ENCODE assay signal across 24 cellular contexts in genomic region chr9:1535051-1535450, GRCh38.
DNase-seq lines count a peak whose midpoint lies in the region; ATAC-seq and TF ChIP-seq lines count a peak whose summit lies in the region.
"Had no signal": no experiment of that assay in that cellular context is flagged by ENCODE, and none has a peak within 500 bp of the region (broad histone marks: within the 10 kb centered on the region; RNA-seq: fewer than 3 reads in every experiment).

No MANE protein-coding gene starts in this region.

- peak; percentile 52 for ATAC-seq in GM18909 (IDR thresholded peaks at IDR 0.05; ENCODE audit: poor library complexity, unreplicated experiment)
- peak; percentile 57 for ATAC-seq in GM21576 (IDR thresholded peaks at IDR 0.05; ENCODE audit: unreplicated experiment)
- peak; percentile 44 for ATAC-seq in HG03025 (IDR thresholded peaks at IDR 0.05; ENCODE audit: low FRiP score, unreplicated experiment)
- ATAC-seq: activated naive CD8-positive, alpha-beta T cell treated with anti-CD3 and anti-CD28 coated beads, Interleukin-2, amount 50 U/mL, for 24 hours; body of pancreas; effector memory CD8-positive, alpha-beta T cell had no signal

- peak overlapping the region; percentile 71 for H3K27ac Mint-ChIP-seq in activated T-helper 2 cell treated with anti-CD3 and anti-CD28 coated beads, Interferon-gamma antibody, Interleukin-2, Interleukin-4, amounts not matched to agents 10 μg/mL and 5 μg/mL and 100 μg/mL, durations not matched to agents 14 hours and 24 hours and 36 hours
- H3K27ac Mint-ChIP-seq in nephron progenitor cell, result no peak overlapping the region
- H3K27ac Mint-ChIP-seq: activated naive CD8-positive, alpha-beta T cell treated with anti-CD3 and anti-CD28 coated beads, Interleukin-2, amount 50 U/mL, for 24 hours; effector memory CD8-positive, alpha-beta T cell; type B pancreatic cell had no signal

- TF ChIP-seq CTCF in nephron progenitor cell (IDR thresholded peaks at IDR 0.05), result no peak

- H3K27me3 Mint-ChIP-seq in activated T-helper 2 cell treated with anti-CD3 and anti-CD28 coated beads, Interferon-gamma antibody, Interleukin-2, Interleukin-4, amounts not matched to agents 10 μg/mL and 5 μg/mL and 100 μg/mL, durations not matched to agents 14 hours and 24 hours and 36 hours (ENCODE audit: low read depth), result no peaks in the 10 kb centered on the region
- H3K27me3 Mint-ChIP-seq in nephron progenitor cell (ENCODE audit: low read depth, poor library complexity), result peaks cover 2% of the 10 kb centered on the region
- H3K27me3 Mint-ChIP-seq: activated naive CD8-positive, alpha-beta T cell treated with anti-CD3 and anti-CD28 coated beads, Interleukin-2, amount 50 U/mL, for 24 hours; effector memory CD8-positive, alpha-beta T cell; type B pancreatic cell had no signal

- intact Hi-C loops in activated T-helper 2 cell treated with anti-CD3 and anti-CD28 coated beads, Interferon-gamma antibody, Interleukin-2, Interleukin-4, amounts not matched to agents 10 μg/mL and 5 μg/mL and 100 μg/mL, durations not matched to agents 14 hours and 24 hours and 36 hours (cut with micrococcal nuclease), result loop anchor here (10.0 kb wide), 1 partner anchor 70 kb away; no protein-coding TSS in a partner anchor

- no peak for DNase-seq in activated T-helper 2 cell treated with anti-CD3 and anti-CD28 coated beads, Interferon-gamma antibody, Interleukin-2, Interleukin-4, amounts not matched to agents 10 μg/mL and 5 μg/mL and 100 μg/mL, durations not matched to agents 14 hours and 24 hours and 36 hours (ENCODE audit: low spot score)
- DNase-seq in NOMO-1 treated with dmso at 0.1 percent for 144 hours (lab: John Stamatoyannopoulos, UW; ENCODE audit: unreplicated experiment), result no peak
- DNase-seq in RPMI8226, result no peak
- no peak for DNase-seq in occipital lobe (lab: John Stamatoyannopoulos, UW)
- no peak for DNase-seq in nephron progenitor cell
- DNase-seq: activated CD8-positive, alpha-beta memory T cell treated with anti-CD3 and anti-CD28 coated beads, Interleukin-2, amount 50 U/mL, for 4 hours; activated effector memory CD4-positive, alpha-beta T cell treated with anti-CD3 and anti-CD28 coated beads, Interleukin-2, amount 50 U/mL, for 16 hours; activated naive CD8-positive, alpha-beta T cell treated with anti-CD3 and anti-CD28 coated beads, Interleukin-2, amount 50 U/mL, for 24 hours; body of pancreas; COR-L47; DND-41; effector memory CD8-positive, alpha-beta T cell; GOT3; NCI-H1048; NCI-H2081; NCI-H446; Peyer's patch; small intestine; stimulated activated CD4-positive, alpha-beta T cell treated with anti-CD3 and anti-CD28 coated beads, Interleukin-4, amount 100 ng/mL, for 24 hours; stomach had no signal

- no peaks in the 10 kb centered on the region for H3K36me3 Mint-ChIP-seq in activated T-helper 2 cell treated with anti-CD3 and anti-CD28 coated beads, Interferon-gamma antibody, Interleukin-2, Interleukin-4, amounts not matched to agents 10 μg/mL and 5 μg/mL and 100 μg/mL, durations not matched to agents 14 hours and 24 hours and 36 hours (ENCODE audit: low read depth)
- no peaks in the 10 kb centered on the region for H3K36me3 Mint-ChIP-seq in nephron progenitor cell (ENCODE audit: low read depth)
- H3K36me3 Mint-ChIP-seq: type B pancreatic cell had no signal

- no peaks in the 10 kb centered on the region for H3K9me3 Mint-ChIP-seq in activated T-helper 2 cell treated with anti-CD3 and anti-CD28 coated beads, Interferon-gamma antibody, Interleukin-2, Interleukin-4, amounts not matched to agents 10 μg/mL and 5 μg/mL and 100 μg/mL, durations not matched to agents 14 hours and 24 hours and 36 hours
- H3K9me3 Mint-ChIP-seq in nephron progenitor cell, result peaks cover 59% of the 10 kb centered on the region
- H3K9me3 Mint-ChIP-seq: type B pancreatic cell had no signal

- peaks cover 23% of the 10 kb centered on the region for H3K4me1 Mint-ChIP-seq in activated T-helper 2 cell treated with anti-CD3 and anti-CD28 coated beads, Interferon-gamma antibody, Interleukin-2, Interleukin-4, amounts not matched to agents 10 μg/mL and 5 μg/mL and 100 μg/mL, durations not matched to agents 14 hours and 24 hours and 36 hours (ENCODE audit: low read depth)
- H3K4me1 Mint-ChIP-seq in nephron progenitor cell, result peaks cover 8% of the 10 kb centered on the region

- no peak overlapping the region for H3K4me3 Mint-ChIP-seq in activated T-helper 2 cell treated with anti-CD3 and anti-CD28 coated beads, Interferon-gamma antibody, Interleukin-2, Interleukin-4, amounts not matched to agents 10 μg/mL and 5 μg/mL and 100 μg/mL, durations not matched to agents 14 hours and 24 hours and 36 hours (ENCODE audit: low read depth)
- H3K4me3 Mint-ChIP-seq in nephron progenitor cell, result no peak overlapping the region
- H3K4me3 Mint-ChIP-seq: activated naive CD8-positive, alpha-beta T cell treated with anti-CD3 and anti-CD28 coated beads, Interleukin-2, amount 50 U/mL, for 24 hours; effector memory CD8-positive, alpha-beta T cell; type B pancreatic cell had no signal
